In the genomic region with DNA sequence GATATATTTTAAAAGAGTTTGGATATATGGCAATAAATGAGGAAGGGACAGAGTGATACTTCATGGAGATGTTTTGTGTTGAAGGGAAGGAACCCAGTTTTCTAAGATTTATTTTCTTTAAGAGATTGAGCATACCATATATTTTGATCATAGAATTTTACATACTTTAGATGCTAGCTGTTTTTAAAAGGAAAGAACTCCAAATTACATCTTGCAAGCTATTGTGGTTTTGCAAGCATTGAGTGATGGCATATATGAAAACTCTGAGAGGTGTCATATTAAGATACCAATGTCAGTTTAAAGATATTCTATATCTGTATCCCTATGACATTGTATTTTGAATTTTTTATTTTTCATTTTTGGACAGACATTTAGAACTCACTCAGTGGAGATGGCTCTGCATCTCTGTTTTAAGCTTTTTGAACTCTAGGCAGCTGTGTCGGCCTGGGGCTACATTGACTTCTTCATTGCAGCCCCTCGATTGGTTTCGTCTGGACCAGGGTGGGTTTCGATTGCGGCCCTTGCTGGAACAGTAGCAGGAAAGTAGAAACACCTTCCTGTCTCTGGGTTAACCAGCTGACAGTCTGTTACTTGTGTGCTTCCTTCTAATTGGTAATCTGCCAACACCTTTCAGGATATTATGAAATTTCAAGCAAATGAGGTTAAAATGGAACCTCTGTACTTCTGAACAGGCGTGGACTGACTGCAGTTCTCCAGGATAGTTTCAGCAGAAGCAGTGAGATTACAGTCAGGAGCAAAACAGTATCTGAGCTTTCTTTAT, we compare ENCODE assay signal across 8 cellular contexts. TPM values are rescaled to one million over a fixed set of nuclear protein-coding genes. Genes with fewer than 3 reads are reported as not detected.
DNase-seq lines count a peak whose midpoint lies in the region; ATAC-seq and TF ChIP-seq lines count a peak whose summit lies in the region.

No MANE protein-coding gene starts in this region.

- POLR2A ChIA-PET in naive thymus-derived CD4-positive, alpha-beta T cell (lab: Charles Lee), result interaction anchor here (0.8 to 6.0 kb wide), 6 partner anchors 13 to 291 kb away, joined by 3 to 60 read pairs (median 4); a partner anchor contains a TSS

- H3K4me1 ChIP-seq in naive thymus-derived CD4-positive, alpha-beta T cell (ENCODE audit: control insufficient read depth in 2 of 2, insufficient read depth in 2 of 2, low read length in 2 of 2), result peaks cover 44 to 58% of the 10 kb centered on the region in 2 donors

- CTCF ChIA-PET in naive thymus-derived CD4-positive, alpha-beta T cell (lab: Charles Lee), result interaction anchor here (0.8 to 1.0 kb wide), 3 partner anchors 8 to 286 kb away, joined by 3 read pairs; no protein-coding TSS in a partner anchor

- H3K27ac Mint-ChIP-seq in activated naive CD8-positive, alpha-beta T cell treated with anti-CD3 and anti-CD28 coated beads, Interleukin-2, amount 50 U/mL, for 24 hours, result peak overlapping the region; percentile 99
- peak overlapping the region; percentile 64 to 92 (median 88) for H3K27ac Mint-ChIP-seq in naive thymus-derived CD4-positive, alpha-beta T cell

- no peaks in the 10 kb centered on the region for H3K27me3 ChIP-seq in HL-60 (ENCODE audit: insufficient read depth, poor library complexity, severe bottlenecking)
- H3K27me3 ChIP-seq in naive thymus-derived CD4-positive, alpha-beta T cell (ENCODE audit: control insufficient read depth in 2 of 2, insufficient read depth in 2 of 2, low read length in 2 of 2), result no peaks in the 10 kb centered on the region

- no peaks in the 10 kb centered on the region for H3K36me3 ChIP-seq in naive thymus-derived CD4-positive, alpha-beta T cell (ENCODE audit: control insufficient read depth in 2 of 3, insufficient read depth in 3 of 3, low read length in 3 of 3)

- DNase-seq in GM03348 (ENCODE audit: low spot score), result peak; percentile 20
- DNase-seq in HL-60 (ENCODE audit: low read depth in 1 of 2, low spot score in 1 of 2), result peak; percentile 62 to 83
- DNase-seq in activated naive CD8-positive, alpha-beta T cell treated with anti-CD3 and anti-CD28 coated beads, Interleukin-2, amount 50 U/mL, for 24 hours, result no peak
- peak in 5 of 9 donors; percentile 27 to 52 (median 44) for DNase-seq in naive thymus-derived CD4-positive, alpha-beta T cell
- no peak for DNase-seq in activated effector memory CD4-positive, alpha-beta T cell treated with anti-CD3 and anti-CD28 coated beads, Interleukin-2, amount 50 U/mL, for 16 hours
- DNase-seq in DMS 273 treated with DMSO at 0.1 percent for 48 hours (lab: John Stamatoyannopoulos, UW), result no peak
- no peak for DNase-seq in NCI-H2081 treated with DMSO at 0.1 percent for 48 hours (lab: John Stamatoyannopoulos, UW)

- H3K4me3 Mint-ChIP-seq in activated naive CD8-positive, alpha-beta T cell treated with anti-CD3 and anti-CD28 coated beads, Interleukin-2, amount 50 U/mL, for 24 hours, result peak overlapping the region; percentile 91
- peak overlapping the region; percentile 77 to 87 (median 82) for H3K4me3 Mint-ChIP-seq in naive thymus-derived CD4-positive, alpha-beta T cell

- intact Hi-C loops in naive thymus-derived CD4-positive, alpha-beta T cell (cut with micrococcal nuclease), result loop anchor here (1.0 to 5.0 kb wide), 7 partner anchors 12 to 291 kb away; a partner anchor contains a TSS

- H3K4me3 ChIP-seq in HL-60 (replicated peaks; ENCODE audit: insufficient read depth, low read length), result no peak overlapping the region
- no peak overlapping the region for H3K4me3 ChIP-seq in naive thymus-derived CD4-positive, alpha-beta T cell (ENCODE audit: low read length)

- TF ChIP-seq CTCF in HL-60 (IDR thresholded peaks at IDR 0.05; ENCODE audit: insufficient read depth, low read length), result no peak

- no peaks in the 10 kb centered on the region for H3K9me3 ChIP-seq in naive thymus-derived CD4-positive, alpha-beta T cell (ENCODE audit: control insufficient read depth in 2 of 3, low read length in 3 of 3)

- H3K9me3 Mint-ChIP-seq in activated naive CD8-positive, alpha-beta T cell treated with anti-CD3 and anti-CD28 coated beads, Interleukin-2, amount 50 U/mL, for 24 hours, result no peaks in the 10 kb centered on the region
- peaks cover 0 to 4% (median 0%) of the 10 kb centered on the region in 11 donors for H3K9me3 Mint-ChIP-seq in naive thymus-derived CD4-positive, alpha-beta T cell

- no peak for ATAC-seq in activated naive CD8-positive, alpha-beta T cell treated with anti-CD3 and anti-CD28 coated beads, Interleukin-2, amount 50 U/mL, for 24 hours
- peak; percentile 25 for ATAC-seq in naive thymus-derived CD4-positive, alpha-beta T cell
- ATAC-seq in HG03095 (IDR thresholded peaks at IDR 0.05; ENCODE audit: unreplicated experiment), result no peak

- peak overlapping the region; percentile 83 for H3K27ac ChIP-seq in HL-60 (replicated peaks)
- peak overlapping the region; percentile 48 for H3K27ac ChIP-seq in naive thymus-derived CD4-positive, alpha-beta T cell (ENCODE audit: low read depth, low read length)

- H3K27me3 Mint-ChIP-seq in activated naive CD8-positive, alpha-beta T cell treated with anti-CD3 and anti-CD28 coated beads, Interleukin-2, amount 50 U/mL, for 24 hours, result no peaks in the 10 kb centered on the region
- no peaks in the 10 kb centered on the region for H3K27me3 Mint-ChIP-seq in naive thymus-derived CD4-positive, alpha-beta T cell

- peaks cover 41% of the 10 kb centered on the region for H3K36me3 Mint-ChIP-seq in activated naive CD8-positive, alpha-beta T cell treated with anti-CD3 and anti-CD28 coated beads, Interleukin-2, amount 50 U/mL, for 24 hours (ENCODE audit: low read depth)
- peaks cover 0 to 6% (median 0%) of the 10 kb centered on the region in 5 donors for H3K36me3 Mint-ChIP-seq in naive thymus-derived CD4-positive, alpha-beta T cell

- peaks cover 94% of the 10 kb centered on the region for H3K4me1 Mint-ChIP-seq in activated naive CD8-positive, alpha-beta T cell treated with anti-CD3 and anti-CD28 coated beads, Interleukin-2, amount 50 U/mL, for 24 hours
- H3K4me1 Mint-ChIP-seq in naive thymus-derived CD4-positive, alpha-beta T cell, result peaks cover 64 to 95% (median 91%) of the 10 kb centered on the region in 7 donors

RNA-seq across cellular contexts. Expression of a gene that starts 14.0 kb away (rescaled TPM):
- total RNA-seq in naive thymus-derived CD4-positive, alpha-beta T cell, result 10 to 100 TPM; 59.1 to 79.2 (median 74.2) TPM
- polyA plus RNA-seq in naive thymus-derived CD4-positive, alpha-beta T cell, result 10 to 100 TPM in 1 of 2 donors, 1 to 10 TPM in 1; 8.7 to 18.9 TPM

Comparison
In these comparisons a context has a peak if more than half of its experiments do, and no peak if none do; other contexts are left out.
1. DNase-seq: peak in GM03348 (single experiment), HL-60 (2 of 2) and naive thymus-derived CD4-positive, alpha-beta T cell (5 of 9); none in activated naive CD8-positive, alpha-beta T cell treated with anti-CD3 and anti-CD28 coated beads, Interleukin-2, amount 50 U/mL, for 24 hours (single experiment), activated effector memory CD4-positive, alpha-beta T cell treated with anti-CD3 and anti-CD28 coated beads, Interleukin-2, amount 50 U/mL, for 16 hours (single experiment), DMS 273 treated with DMSO at 0.1 percent for 48 hours (single experiment) and NCI-H2081 treated with DMSO at 0.1 percent for 48 hours (single experiment).